8 cellular contexts compared by ENCODE assay signal in genomic region chr15:67838789-67839332, GRCh38. TPM values are rescaled to one million over a fixed set of nuclear protein-coding genes. Genes with fewer than 3 reads are reported as not detected.
A peak's percentile ranks its signal among the peaks of the same experiment; 100 is the strongest.
DNase-seq lines count a peak whose midpoint lies in the region; ATAC-seq and TF ChIP-seq lines count a peak whose summit lies in the region.

No MANE protein-coding gene starts in this region.

- H3K79me2 ChIP-seq in PC-3 (ENCODE audit: low read length) = no peaks in the 10 kb centered on the region

- H3K36me3 ChIP-seq in PC-3 (ENCODE audit: low read depth, low read length) (no peaks in the 10 kb centered on the region), testis (ENCODE audit: low read depth, missing control alignments) (no peaks in the 10 kb centered on the region)

- peaks cover 3% of the 10 kb centered on the region for H3K36me3 Mint-ChIP-seq in activated CD4-positive, alpha-beta T cell treated with anti-CD3 and anti-CD28 coated beads, Interleukin-2, amount 10 ng/mL, durations not matched to agents 24 days and 14 days (ENCODE audit: low read depth)
- H3K36me3 Mint-ChIP-seq in dendritic cell treated with granulocyte-macrophage colony-stimulating factor and Interleukin-4, amounts not matched to agents 40 ng/mL and 50 ng/mL, for 4 days (ENCODE audit: low read depth) = no peaks in the 10 kb centered on the region

- no peak for DNase-seq in activated CD4-positive, alpha-beta T cell treated with anti-CD3 and anti-CD28 coated beads, Interleukin-2, amount 10 ng/mL, durations not matched to agents 24 days and 14 days
- DNase-seq in activated CD4-positive, alpha-beta T cell treated with anti-CD3 and anti-CD28 coated beads for 1 hour = no peak
- DNase-seq in PC-3 (peak; percentile 61), medulla oblongata (ENCODE audit: extremely low spot score) (peak; percentile 66), testis (peak; percentile 79)
- no peak for DNase-seq in stimulated activated CD4-positive, alpha-beta T cell treated with anti-CD3 and anti-CD28 coated beads, Interleukin-4, amount 100 ng/mL, for 24 hours

- WGBS in testis, 2 donors = 3% methylated on average over 11 to 25 of the region's 25 CpGs

- peak overlapping the region; percentile 92 for H3K4me2 ChIP-seq in PC-3 (ENCODE audit: low read length)

- peaks cover 47% of the 10 kb centered on the region for H3K27me3 Mint-ChIP-seq in activated CD4-positive, alpha-beta T cell treated with anti-CD3 and anti-CD28 coated beads, Interleukin-2, amount 10 ng/mL, durations not matched to agents 24 days and 14 days
- peaks cover 29% of the 10 kb centered on the region for H3K27me3 Mint-ChIP-seq in dendritic cell treated with granulocyte-macrophage colony-stimulating factor and Interleukin-4, amounts not matched to agents 40 ng/mL and 50 ng/mL, for 4 days

- no peak overlapping the region for H3K27ac Mint-ChIP-seq in activated CD4-positive, alpha-beta T cell treated with anti-CD3 and anti-CD28 coated beads, Interleukin-2, amount 10 ng/mL, durations not matched to agents 24 days and 14 days
- peak overlapping the region; percentile 83 for H3K27ac Mint-ChIP-seq in dendritic cell treated with granulocyte-macrophage colony-stimulating factor and Interleukin-4, amounts not matched to agents 40 ng/mL and 50 ng/mL, for 4 days

- H4K20me1 ChIP-seq in PC-3 (ENCODE audit: low read length) = no peaks in the 10 kb centered on the region

- H2AFZ ChIP-seq in PC-3 (ENCODE audit: low read length) = peak overlapping the region; percentile 96

- peaks cover 32% of the 10 kb centered on the region for H3K4me1 Mint-ChIP-seq in activated CD4-positive, alpha-beta T cell treated with anti-CD3 and anti-CD28 coated beads, Interleukin-2, amount 10 ng/mL, durations not matched to agents 24 days and 14 days
- H3K4me1 Mint-ChIP-seq in dendritic cell treated with granulocyte-macrophage colony-stimulating factor and Interleukin-4, amounts not matched to agents 40 ng/mL and 50 ng/mL, for 4 days (ENCODE audit: low read depth) = peaks cover 62% of the 10 kb centered on the region

- no peaks in the 10 kb centered on the region for H3F3A ChIP-seq in PC-3 (ENCODE audit: low read length, unreplicated experiment)

- H3K27ac ChIP-seq in PC-3 (ENCODE audit: low read length) (no peak overlapping the region), testis (peak overlapping the region in 1 of 2 donors; percentile 100)

- H3K4me3 ChIP-seq in PC-3 (ENCODE audit: low read length) (peak overlapping the region; percentile 96), testis (peak overlapping the region; percentile 88 to 93)

- peak overlapping the region; percentile 84 for H3K9ac ChIP-seq in PC-3 (ENCODE audit: low read length)

- no TSS peak for BruUV-seq in PC-3 (replicated peaks; lab: Mats Ljungman, UMichigan)

- H3K9me3 ChIP-seq in PC-3 (ENCODE audit: low read length) (no peaks in the 10 kb centered on the region), testis (no peaks in the 10 kb centered on the region)

- intact Hi-C loops in activated CD4-positive, alpha-beta T cell treated with anti-CD3 and anti-CD28 coated beads, Interleukin-2, amount 10 ng/mL, durations not matched to agents 24 days and 14 days (cut with micrococcal nuclease) = loop anchor here (5.0 to 10.0 kb wide), 3 partner anchors 77 to 1134 kb away; partner anchors contain the start of gene SMAD6
- intact Hi-C loops in PC-3 (cut with micrococcal nuclease) = loop anchor here (5.0 to 10.0 kb wide), 2 partner anchors 144 to 452 kb away; no protein-coding TSS in a partner anchor
- intact Hi-C loops in dendritic cell treated with granulocyte-macrophage colony-stimulating factor and Interleukin-4, amounts not matched to agents 40 ng/mL and 50 ng/mL, for 4 days (cut with micrococcal nuclease) = loop anchor here (10.0 kb wide), 2 partner anchors 454 to 894 kb away; no protein-coding TSS in a partner anchor
- intact Hi-C loops in testis (cut with DNase I; ENCODE audit: low total_unique reads) = loop anchor here (10.0 kb wide), 2 partner anchors 314 to 384 kb away; partner anchors contain the start of gene C15orf61

- peak overlapping the region; percentile 95 for H3K4me3 Mint-ChIP-seq in activated CD4-positive, alpha-beta T cell treated with anti-CD3 and anti-CD28 coated beads, Interleukin-2, amount 10 ng/mL, durations not matched to agents 24 days and 14 days
- peak overlapping the region; percentile 37 for H3K4me3 Mint-ChIP-seq in dendritic cell treated with granulocyte-macrophage colony-stimulating factor and Interleukin-4, amounts not matched to agents 40 ng/mL and 50 ng/mL, for 4 days

- POLR2A ChIA-PET in PC-3 (lab: Charles Lee; ENCODE audit: unreplicated experiment) = interaction anchor here (0.6 kb wide), 1 partner anchor 296 kb away, joined by 3 read pairs; the partner anchor contains the start of gene MAP2K5

- no peaks in the 10 kb centered on the region for H3K9me2 ChIP-seq in PC-3 (replicated peaks; ENCODE audit: low read length)

- no peak for TF ChIP-seq POLR2A in testis (IDR thresholded peaks at IDR 0.05)

- ATAC-seq in PC-3 (peak; percentile 53), GM21529 (IDR thresholded peaks at IDR 0.05; ENCODE audit: unreplicated experiment) (no peak)

- CTCF ChIA-PET in PC-3 (lab: Charles Lee) = interaction anchor here (0.7 kb wide), 1 partner anchor 584 kb away, joined by 3 read pairs; the partner anchor contains the start of genes AAGAB and IQCH

- H3K27me3 ChIP-seq in PC-3 (ENCODE audit: low read length) (peaks cover 16% of the 10 kb centered on the region), testis (no peaks in the 10 kb centered on the region)

- H3K9me3 Mint-ChIP-seq in activated CD4-positive, alpha-beta T cell treated with anti-CD3 and anti-CD28 coated beads, Interleukin-2, amount 10 ng/mL, durations not matched to agents 24 days and 14 days = no peaks in the 10 kb centered on the region
- H3K9me3 Mint-ChIP-seq in dendritic cell treated with granulocyte-macrophage colony-stimulating factor and Interleukin-4, amounts not matched to agents 40 ng/mL and 50 ng/mL, for 4 days = no peaks in the 10 kb centered on the region

- H3K4me1 ChIP-seq in PC-3 (ENCODE audit: insufficient read depth, low read length) (peaks cover 17% of the 10 kb centered on the region), testis (peaks cover 46% of the 10 kb centered on the region)

- TF ChIP-seq CTCF in PC-3 (conservative IDR thresholded peaks at IDR 0.05; ENCODE audit: low read depth, low read length) = no peak
- peak in 2 of 3 experiments; percentile 1 to 6 for TF ChIP-seq CTCF in testis (IDR thresholded peaks at IDR 0.05)

RNA-seq across cellular contexts. Expression of gene RNU6-1, which starts 1.0 kb away (rescaled TPM):
- not detected in 2 replicates for total RNA-seq in activated CD4-positive, alpha-beta T cell treated with anti-CD3 and anti-CD28 coated beads, Interleukin-2, amount 10 ng/mL, durations not matched to agents 24 days and 14 days
- total RNA-seq in PC-3 (2014; rRNA removed) = not detected in 2 replicates
- not detected for total RNA-seq in testis
- polyA plus RNA-seq in testis (ENCODE audit: insufficient read depth, low read depth, low replicate concordance) = not detected

RNA-seq across cellular contexts. Expression of gene SKOR1, which starts 13.6 kb away (rescaled TPM):
- total RNA-seq in activated CD4-positive, alpha-beta T cell treated with anti-CD3 and anti-CD28 coated beads, Interleukin-2, amount 10 ng/mL, durations not matched to agents 24 days and 14 days = 0.09 and 0.14 TPM in 2 replicates
- total RNA-seq in PC-3 (2014; rRNA removed) = 0.11 and 0.35 TPM in 2 replicates
- total RNA-seq in testis = 1 to 10 TPM; 1.1 to 2.2 TPM
- polyA plus RNA-seq in testis (ENCODE audit: insufficient read depth, low read depth, low replicate concordance) = 1.3 TPM

Comparison
In these comparisons a context has a peak if more than half of its experiments do, and no peak if none do; other contexts are left out.
1. DNase-seq: peak in PC-3 (single experiment), medulla oblongata (single experiment) and testis (single experiment); none in activated CD4-positive, alpha-beta T cell treated with anti-CD3 and anti-CD28 coated beads, Interleukin-2, amount 10 ng/mL, durations not matched to agents 24 days and 14 days (single experiment), activated CD4-positive, alpha-beta T cell treated with anti-CD3 and anti-CD28 coated beads for 1 hour (single experiment) and stimulated activated CD4-positive, alpha-beta T cell treated with anti-CD3 and anti-CD28 coated beads, Interleukin-4, amount 100 ng/mL, for 24 hours (single experiment).